In the genomic region with DNA sequence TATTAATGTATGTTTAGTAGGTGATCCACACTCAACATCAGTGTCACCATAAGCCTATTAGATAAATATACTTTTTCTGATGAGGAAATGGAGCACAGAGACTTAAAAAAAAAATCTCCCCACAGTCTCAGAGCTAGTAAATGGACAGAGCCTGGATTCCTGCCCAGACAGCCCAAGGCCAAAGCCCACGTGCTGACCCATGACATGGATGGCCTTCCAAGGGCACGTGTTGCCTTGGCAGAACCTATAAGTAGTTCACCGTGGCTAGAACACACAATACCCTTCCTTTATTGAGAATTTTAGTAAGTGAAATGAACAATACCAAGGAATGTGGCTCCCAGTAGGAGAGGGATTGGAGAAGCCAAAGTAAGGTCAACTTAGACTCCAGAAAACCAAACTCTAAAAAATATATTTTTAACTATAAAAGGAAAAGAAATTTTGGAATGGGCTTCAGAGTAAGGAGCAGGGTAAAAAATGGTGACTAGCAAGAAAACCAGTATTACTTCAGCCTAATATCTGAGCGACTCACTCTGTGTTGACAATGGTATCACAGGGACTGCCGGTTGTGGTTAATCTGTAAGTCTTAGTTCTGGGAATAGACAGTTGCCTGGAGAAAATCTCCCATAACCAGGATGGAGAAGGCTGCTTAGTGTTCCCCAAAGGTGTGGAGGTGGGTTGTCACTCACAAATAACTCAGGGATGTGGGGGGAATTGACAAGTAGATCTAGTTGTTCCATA, we compare ENCODE assay signal across 14 cellular contexts.
"Had no signal": no experiment of that assay in that cellular context is flagged by ENCODE, and none has a peak within 500 bp of the region (broad histone marks: within the 10 kb centered on the region; RNA-seq: fewer than 3 reads in every experiment).

No MANE protein-coding gene starts in this region.

- H3K4me3 ChIP-seq: dorsolateral prefrontal cortex, lower lobe of right lung, psoas muscle, tibial artery had no signal

- H3K9me3 Mint-ChIP-seq: activated naive CD8-positive, alpha-beta T cell treated with anti-CD3 and anti-CD28 coated beads for 36 hours; endodermal cell; nephron progenitor cell; stimulated activated memory B cell treated with anti-CD40 and anti-IgM and Interleukin-4, amounts not matched to agents 10 μg/mL and 1 μg/mL and 100 μg/mL, for 72 hours had no signal

- H3K27me3 Mint-ChIP-seq: activated naive CD8-positive, alpha-beta T cell treated with anti-CD3 and anti-CD28 coated beads for 36 hours; stimulated activated memory B cell treated with anti-CD40 and anti-IgM and Interleukin-4, amounts not matched to agents 10 μg/mL and 1 μg/mL and 100 μg/mL, for 72 hours had no signal

- H3K27ac Mint-ChIP-seq: activated naive CD8-positive, alpha-beta T cell treated with anti-CD3 and anti-CD28 coated beads for 36 hours; endodermal cell; nephron progenitor cell; stimulated activated memory B cell treated with anti-CD40 and anti-IgM and Interleukin-4, amounts not matched to agents 10 μg/mL and 1 μg/mL and 100 μg/mL, for 72 hours had no signal

- DNase-seq: activated CD4-positive, alpha-beta T cell treated with anti-CD3 and anti-CD28 coated beads, Interleukin-2, amount 50 U/mL, for 1 hour; activated CD8-positive, alpha-beta memory T cell treated with anti-CD3 and anti-CD28 coated beads for 24 hours; activated gamma-delta T cell treated with Interleukin-2 at 50 U/mL for 16 hours; activated naive CD8-positive, alpha-beta T cell treated with anti-CD3 and anti-CD28 coated beads for 36 hours; dorsolateral prefrontal cortex; endodermal cell; hypothalamus; kidney; lower lobe of right lung; nephron progenitor cell; occipital lobe; psoas muscle had no signal

- H3K36me3 Mint-ChIP-seq: activated naive CD8-positive, alpha-beta T cell treated with anti-CD3 and anti-CD28 coated beads for 36 hours; stimulated activated memory B cell treated with anti-CD40 and anti-IgM and Interleukin-4, amounts not matched to agents 10 μg/mL and 1 μg/mL and 100 μg/mL, for 72 hours had no signal

- H3K4me1 Mint-ChIP-seq: activated naive CD8-positive, alpha-beta T cell treated with anti-CD3 and anti-CD28 coated beads for 36 hours; nephron progenitor cell; stimulated activated memory B cell treated with anti-CD40 and anti-IgM and Interleukin-4, amounts not matched to agents 10 μg/mL and 1 μg/mL and 100 μg/mL, for 72 hours had no signal

- H3K4me3 Mint-ChIP-seq: activated naive CD8-positive, alpha-beta T cell treated with anti-CD3 and anti-CD28 coated beads for 36 hours; endodermal cell; nephron progenitor cell; stimulated activated memory B cell treated with anti-CD40 and anti-IgM and Interleukin-4, amounts not matched to agents 10 μg/mL and 1 μg/mL and 100 μg/mL, for 72 hours had no signal
